In genomic region chr19:6516018-6516658, GRCh38 we compare ENCODE assay signal across 9 cellular contexts. TPM values are rescaled to one million over a fixed set of nuclear protein-coding genes. Genes with fewer than 3 reads are reported as not detected.
DNase-seq lines count a peak whose midpoint lies in the region; ATAC-seq lines count a peak whose summit lies in the region.
"Had no signal": no experiment of that assay in that cellular context is flagged by ENCODE, and none has a peak within 500 bp of the region (broad histone marks: within the 10 kb centered on the region; RNA-seq: fewer than 3 reads in every experiment).

No MANE protein-coding gene starts in this region.

- peaks cover 36% of the 10 kb centered on the region for H3K4me1 ChIP-seq in SJSA1 (replicated peaks)
- H3K4me1 ChIP-seq in thymus (ENCODE audit: control insufficient read depth, insufficient read depth, low read length), result peaks cover 5% of the 10 kb centered on the region

- H3K36me3 ChIP-seq in SJSA1 (no peaks in the 10 kb centered on the region), thymus (ENCODE audit: control insufficient read depth, insufficient read depth) (no peaks in the 10 kb centered on the region)

- peak overlapping the region; percentile 90 for H3K4me3 Mint-ChIP-seq in activated naive CD8-positive, alpha-beta T cell treated with anti-CD3 and anti-CD28 coated beads for 36 hours

- H3K9me3 ChIP-seq in SJSA1 (replicated peaks) (no peaks in the 10 kb centered on the region), thymus (ENCODE audit: control insufficient read depth) (no peaks in the 10 kb centered on the region)

- H3K4me3 ChIP-seq in SJSA1, result peak overlapping the region; percentile 44
- peak overlapping the region; percentile 68 for H3K4me3 ChIP-seq in thymus (ENCODE audit: low read length)

- peak; percentile 84 to 90 for DNase-seq in AML-193 (lab: John Stamatoyannopoulos, UW)
- peak; percentile 87 for DNase-seq in HT-29 (ENCODE audit: low spot score)
- DNase-seq in SJSA1 (ENCODE audit: low read depth in 1 of 2, low spot score in 2 of 2), result peak; percentile 91 to 96
- peak; percentile 75 for DNase-seq in activated naive CD8-positive, alpha-beta T cell treated with anti-CD3 and anti-CD28 coated beads for 36 hours
- peak; percentile 94 for DNase-seq in glomerular visceral epithelial cell (ENCODE audit: extremely low spot score)
- peak; percentile 96 for DNase-seq in occipital lobe (lab: John Stamatoyannopoulos, UW)

- no peaks in the 10 kb centered on the region for H3K36me3 Mint-ChIP-seq in activated naive CD8-positive, alpha-beta T cell treated with anti-CD3 and anti-CD28 coated beads for 36 hours

- H3K4me1 Mint-ChIP-seq in activated naive CD8-positive, alpha-beta T cell treated with anti-CD3 and anti-CD28 coated beads for 36 hours, result peaks cover 31% of the 10 kb centered on the region

- H3K27ac ChIP-seq in SJSA1 (peak overlapping the region; percentile 10), thymus (ENCODE audit: low read depth) (no peak overlapping the region)

- H3K27ac Mint-ChIP-seq in activated naive CD8-positive, alpha-beta T cell treated with anti-CD3 and anti-CD28 coated beads for 36 hours, result peak overlapping the region; percentile 83

- H3K27me3 Mint-ChIP-seq in activated naive CD8-positive, alpha-beta T cell treated with anti-CD3 and anti-CD28 coated beads for 36 hours, result peaks cover 4% of the 10 kb centered on the region

- H3K9me3 Mint-ChIP-seq in activated naive CD8-positive, alpha-beta T cell treated with anti-CD3 and anti-CD28 coated beads for 36 hours, result no peaks in the 10 kb centered on the region

- H3K27me3 ChIP-seq in SJSA1 (replicated peaks), result no peaks in the 10 kb centered on the region
- no peaks in the 10 kb centered on the region for H3K27me3 ChIP-seq in thymus (ENCODE audit: control insufficient read depth, insufficient read depth)

- 2% methylated on average over 26 of the region's 26 CpGs for WGBS in thymus

- ATAC-seq in GM18909 (IDR thresholded peaks at IDR 0.05; ENCODE audit: poor library complexity, unreplicated experiment), result peak; percentile 51

RNA-seq across cellular contexts. Expression of gene TUBB4A, which starts 14.0 kb away (rescaled TPM):
- total RNA-seq in HT-29 (2014; rRNA removed; shearing (Covaris generic)), result not detected in 2 replicates
- total RNA-seq in SJSA1 (2014; rRNA removed; shearing (Covaris generic)), result not detected in 2 replicates
- total RNA-seq in activated naive CD8-positive, alpha-beta T cell treated with anti-CD3 and anti-CD28 coated beads for 36 hours, result 1 to 10 TPM; 7.3 to 7.8 TPM
- total RNA-seq in occipital lobe, result 135 TPM
- 1.1 TPM for polyA plus RNA-seq in thymus

RNA-seq across cellular contexts. Expression of gene TNFSF9, which starts 14.7 kb away (rescaled TPM):
- total RNA-seq in HT-29 (2014; rRNA removed; shearing (Covaris generic)), result 3.0 and 3.1 TPM in 2 replicates
- total RNA-seq in SJSA1 (2014; rRNA removed; shearing (Covaris generic)), result 16.3 and 18.2 TPM in 2 replicates
- 1 to 10 TPM; 2.3 to 2.5 TPM for total RNA-seq in activated naive CD8-positive, alpha-beta T cell treated with anti-CD3 and anti-CD28 coated beads for 36 hours
- total RNA-seq in occipital lobe, result 2.2 TPM
- polyA plus RNA-seq in thymus, result 2.9 TPM

RNA-seq across cellular contexts. Expression of gene DENND1C, which starts 34.6 kb away (rescaled TPM):
- not detected in 2 replicates for total RNA-seq in HT-29 (2014; rRNA removed; shearing (Covaris generic))
- total RNA-seq in SJSA1 (2014; rRNA removed; shearing (Covaris generic)), result not detected in 2 replicates
- total RNA-seq in activated naive CD8-positive, alpha-beta T cell treated with anti-CD3 and anti-CD28 coated beads for 36 hours, result 10 to 100 TPM; 62.4 to 63.2 TPM
- total RNA-seq in occipital lobe, result not detected
- polyA plus RNA-seq in thymus, result 46.6 TPM

RNA-seq across cellular contexts. Expression of gene CRB3, which starts 52.1 kb away (rescaled TPM):
- total RNA-seq in HT-29 (2014; rRNA removed; shearing (Covaris generic)), result 91.6 and 101 TPM in 2 replicates
- not detected in 2 replicates for total RNA-seq in SJSA1 (2014; rRNA removed; shearing (Covaris generic))
- total RNA-seq in activated naive CD8-positive, alpha-beta T cell treated with anti-CD3 and anti-CD28 coated beads for 36 hours, result 1 to 10 TPM; 2.1 to 2.5 TPM
- total RNA-seq in occipital lobe, result not detected
- polyA plus RNA-seq in thymus, result 7.0 TPM
- total RNA-seq: T-helper 1 cell treated with Interleukin-12 subunit alpha and Interleukin-12 subunit beta and Interleukin-4 antibody, amounts not matched to agents 30 ng/mL and 1 ng/mL, for 36 hours had no signal

RNA-seq across cellular contexts. Expression of gene SLC25A23, which starts 56.5 kb away (rescaled TPM):
- total RNA-seq in HT-29 (2014; rRNA removed; shearing (Covaris generic)), result 49.8 and 82.5 TPM in 2 replicates
- 3.9 and 5.0 TPM in 2 replicates for total RNA-seq in SJSA1 (2014; rRNA removed; shearing (Covaris generic))
- 10 to 100 TPM; 14.8 to 18.4 TPM for total RNA-seq in activated naive CD8-positive, alpha-beta T cell treated with anti-CD3 and anti-CD28 coated beads for 36 hours
- 42.6 TPM for total RNA-seq in occipital lobe
- polyA plus RNA-seq in thymus, result 8.8 TPM

Comparison
In these comparisons a context has a peak if more than half of its experiments do, and no peak if none do; other contexts are left out.
1. RNA of gene TUBB4A, which starts 14.0 kb away (total RNA-seq): 135 TPM in occipital lobe (single experiment); 7.3 to 7.8 TPM in activated naive CD8-positive, alpha-beta T cell treated with anti-CD3 and anti-CD28 coated beads for 36 hours, not detected in HT-29 and not detected in SJSA1; every median in the first group is over 10 times any median in the second.
2. RNA of gene DENND1C, which starts 34.6 kb away (total RNA-seq): 62.4 to 63.2 TPM in activated naive CD8-positive, alpha-beta T cell treated with anti-CD3 and anti-CD28 coated beads for 36 hours; not detected in HT-29, not detected in SJSA1 and not detected in occipital lobe (single experiment); every median in the first group is over 10 times any median in the second.
3. Peak in every context shown above with its lines, with median percentiles within 50 percentile points of each other: DNase-seq.